10 cellular contexts compared by ENCODE assay signal in genomic region chr3:42063886-42064285, GRCh38. TPM values are rescaled to one million over a fixed set of nuclear protein-coding genes. Genes with fewer than 3 reads are reported as not detected.
DNase-seq lines count a peak whose midpoint lies in the region; ATAC-seq and TF ChIP-seq lines count a peak whose summit lies in the region.
"Had no signal": no experiment of that assay in that cellular context is flagged by ENCODE, and none has a peak within 500 bp of the region (broad histone marks: within the 10 kb centered on the region; RNA-seq: fewer than 3 reads in every experiment).

No MANE protein-coding gene starts in this region.

- H3K4me2 ChIP-seq in OCI-LY7 (ENCODE audit: low read length) = no peak overlapping the region

- H3K4me1 ChIP-seq in spleen = peaks cover 48 to 100% (median 85%) of the 10 kb centered on the region in 6 donors
- H3K4me1 ChIP-seq in OCI-LY7 (ENCODE audit: insufficient read depth, low read length, poor library complexity, severe bottlenecking) = peaks cover 68% of the 10 kb centered on the region

- 83 to 92% (median 86%) methylated on average over 7 of the region's 7 CpGs for WGBS in spleen, 5 donors

- no peaks in the 10 kb centered on the region for H3K27me3 ChIP-seq in spleen (replicated peaks in 1 of 7)

- TF ChIP-seq CTCF in fibroblast of the aortic adventitia (IDR thresholded peaks at IDR 0.05; ENCODE audit: insufficient read depth, low read length) (no peak), spleen (IDR thresholded peaks at IDR 0.05 in 8 of 11, conservative IDR thresholded peaks at IDR 0.05 in 3 of 11) (no peak), OCI-LY7 (conservative IDR thresholded peaks at IDR 0.05; ENCODE audit: low read length) (no peak)

- BruUV-seq in OCI-LY7 (replicated peaks; lab: Mats Ljungman, UMichigan) = no TSS peak

- H2AFZ ChIP-seq in OCI-LY7 (ENCODE audit: low read length) = no peak overlapping the region

- H3K36me3 ChIP-seq in spleen (no peaks in the 10 kb centered on the region), OCI-LY7 (ENCODE audit: insufficient read depth, low read length) (peaks cover 17% of the 10 kb centered on the region; the same call in 1 of the 2 replicates)

- peak overlapping the region; percentile 63 for H3K27ac Mint-ChIP-seq in T-helper 17 cell
- H3K27ac Mint-ChIP-seq: activated T-helper 17 cell treated with anti-CD3 and anti-CD28 coated beads, Interleukin-2, amount 50 U/mL, for 72 hours had no signal

- no peaks in the 10 kb centered on the region for H3K9me2 ChIP-seq in OCI-LY7 (ENCODE audit: insufficient read depth, low read length)

- no peaks in the 10 kb centered on the region for H3K36me3 Mint-ChIP-seq in T-helper 17 cell (ENCODE audit: low read depth)

- ATAC-seq in T-helper 17 cell = no peak
- ATAC-seq: activated T-helper 17 cell treated with anti-CD3 and anti-CD28 coated beads, Interleukin-2, amount 50 U/mL, for 72 hours had no signal

- peak; percentile 42 for DNase-seq in GOT3 (lab: John Stamatoyannopoulos, UW)
- DNase-seq in T-helper 17 cell = no peak
- DNase-seq in fibroblast of the aortic adventitia (ENCODE audit: low read depth) = peak; percentile 82
- DNase-seq in spleen = no peak
- no peak for DNase-seq in NOMO-1 treated with DMSO at 0.1 percent for 48 hours (lab: John Stamatoyannopoulos, UW; ENCODE audit: unreplicated experiment)
- no peak for DNase-seq in OCI-LY7 (ENCODE audit: low spot score)
- no peak for DNase-seq in NOMO-1 treated with dmso at 0.1 percent for 144 hours (lab: John Stamatoyannopoulos, UW; ENCODE audit: unreplicated experiment)
- no peak for DNase-seq in midbrain (lab: John Stamatoyannopoulos, UW)
- DNase-seq: NCI-H1092 had no signal

- no peak overlapping the region for H3K4me3 Mint-ChIP-seq in T-helper 17 cell
- H3K4me3 Mint-ChIP-seq: activated T-helper 17 cell treated with anti-CD3 and anti-CD28 coated beads, Interleukin-2, amount 50 U/mL, for 72 hours had no signal

- no peak overlapping the region for H3K4me3 ChIP-seq in fibroblast of the aortic adventitia (ENCODE audit: low read depth, low read length)
- H3K4me3 ChIP-seq in spleen = no peak overlapping the region
- H3K4me3 ChIP-seq in OCI-LY7 (ENCODE audit: low read depth, low read length, poor library complexity, severe bottlenecking) = no peak overlapping the region

- H3K27ac ChIP-seq in spleen = peak overlapping the region; percentile 32 to 88 (median 80)
- no peak overlapping the region for H3K27ac ChIP-seq in OCI-LY7 (ENCODE audit: low read depth, low read length, poor library complexity, severe bottlenecking)

- peaks cover 31% of the 10 kb centered on the region for H4K20me1 ChIP-seq in OCI-LY7 (ENCODE audit: insufficient read depth, low read length)

- H3K27me3 Mint-ChIP-seq in T-helper 17 cell = no peaks in the 10 kb centered on the region
- H3K27me3 Mint-ChIP-seq: activated T-helper 17 cell treated with anti-CD3 and anti-CD28 coated beads, Interleukin-2, amount 50 U/mL, for 72 hours had no signal

- no peak for TF ChIP-seq POLR2A in spleen (IDR thresholded peaks at IDR 0.05)

- H3K9me3 ChIP-seq in T-helper 17 cell (ENCODE audit: control insufficient read depth, low read length, poor library complexity, severe bottlenecking) (no peaks in the 10 kb centered on the region), spleen (no peaks in the 10 kb centered on the region), OCI-LY7 (ENCODE audit: low read length) (no peaks in the 10 kb centered on the region)

- CTCF ChIA-PET in OCI-LY7 (lab: Charles Lee; ENCODE audit: unreplicated experiment) = no interaction called here

- intact Hi-C loops in spleen (cut with DNase I; ENCODE audit: low total_unique reads) = no loop called here
- intact Hi-C loops in OCI-LY7 (cut with micrococcal nuclease; ENCODE audit: unreplicated experiment) = no loop called here

- POLR2A ChIA-PET in OCI-LY7 (lab: Charles Lee) = interaction anchor here (0.5 to 1.5 kb wide), 6 partner anchors 10 to 113 kb away, joined by 3 to 6 read pairs (median 4); no protein-coding TSS in a partner anchor

- peaks cover 27% of the 10 kb centered on the region for H3K4me1 Mint-ChIP-seq in T-helper 17 cell

- H3K79me2 ChIP-seq in OCI-LY7 (ENCODE audit: insufficient read depth, low read depth, low read length) = peaks cover 98% of the 10 kb centered on the region

RNA-seq across cellular contexts. Expression of gene TRAK1, which starts 27.3 kb away (rescaled TPM):
- total RNA-seq in T-helper 17 cell (10 to 100 TPM; 22.6 to 23.8 TPM), fibroblast of the aortic adventitia (ENCODE audit: low replicate concordance) (23.2 and 51.6 TPM in 2 replicates), spleen (10 to 100 TPM; 43.5 to 60.0 (median 49.0) TPM), OCI-LY7 (2022) (88.3 and 92.6 TPM in 2 replicates)
- 10 to 100 TPM; 15.4 to 20.0 (median 17.1) TPM for polyA plus RNA-seq in spleen
- total RNA-seq in OCI-LY7 (2014; rRNA removed; shearing (Covaris generic)) = 60.8 and 62.5 TPM in 2 replicates

Comparison
In these comparisons a context has a peak if more than half of its experiments do, and no peak if none do; other contexts are left out.
1. DNase-seq: peak in GOT3 (single experiment) and fibroblast of the aortic adventitia (single experiment); none in T-helper 17 cell (0 of 3), spleen (single experiment), NOMO-1 treated with DMSO at 0.1 percent for 48 hours (single experiment), OCI-LY7 (single experiment), NOMO-1 treated with dmso at 0.1 percent for 144 hours (single experiment) and midbrain (single experiment).